In genomic region chr9:121671612-121672155, GRCh38 we compare ENCODE assay signal across 3 cellular contexts.
A peak's percentile ranks its signal among the peaks of the same experiment; 100 is the strongest.
TF ChIP-seq lines count a peak whose summit lies in the region.

No MANE protein-coding gene starts in this region.

TF ChIP-seq in HEK293, 187 proteins besides CTCF, POLR2A, EP300 and RAD21:
- no peak for TF ChIP-seq ZBTB17 (tag by site-specific recombination; IDR thresholded peaks at IDR 0.05)
- peak; percentile 91 for TF ChIP-seq MZF1 (tag by site-specific recombination; IDR thresholded peaks at IDR 0.05; ENCODE audit: borderline replicate concordance)

TF ChIP-seq in WTC11, 78 proteins besides CTCF, POLR2A, EP300 and RAD21:
- TF ChIP-seq ZNF423 (CRISPR knock-in tag; IDR thresholded peaks at IDR 0.05) (no peak), NR1H2 (CRISPR knock-in tag; IDR thresholded peaks at IDR 0.05) (no peak), ETV6 (CRISPR knock-in tag; IDR thresholded peaks at IDR 0.05) (no peak), ZNF396 (CRISPR knock-in tag; IDR thresholded peaks at IDR 0.05; ENCODE audit: borderline replicate concordance) (no peak), HMGXB4 (CRISPR knock-in tag; IDR thresholded peaks at IDR 0.05) (no peak), JUN (CRISPR knock-in tag; IDR thresholded peaks at IDR 0.05) (no peak), SP1 (CRISPR knock-in tag; conservative IDR thresholded peaks at IDR 0.05) (no peak), ZNF219 (CRISPR knock-in tag; IDR thresholded peaks at IDR 0.05; ENCODE audit: borderline replicate concordance) (no peak), ZNF416 (CRISPR knock-in tag; IDR thresholded peaks at IDR 0.05) (no peak), TP53 (CRISPR knock-in tag; IDR thresholded peaks at IDR 0.05) (no peak), NFE2L1 (CRISPR knock-in tag; IDR thresholded peaks at IDR 0.05) (no peak), ERG (CRISPR knock-in tag; IDR thresholded peaks at IDR 0.05) (no peak), RORB (CRISPR knock-in tag; IDR thresholded peaks at IDR 0.05) (no peak)
- TF ChIP-seq, protein P1, sequence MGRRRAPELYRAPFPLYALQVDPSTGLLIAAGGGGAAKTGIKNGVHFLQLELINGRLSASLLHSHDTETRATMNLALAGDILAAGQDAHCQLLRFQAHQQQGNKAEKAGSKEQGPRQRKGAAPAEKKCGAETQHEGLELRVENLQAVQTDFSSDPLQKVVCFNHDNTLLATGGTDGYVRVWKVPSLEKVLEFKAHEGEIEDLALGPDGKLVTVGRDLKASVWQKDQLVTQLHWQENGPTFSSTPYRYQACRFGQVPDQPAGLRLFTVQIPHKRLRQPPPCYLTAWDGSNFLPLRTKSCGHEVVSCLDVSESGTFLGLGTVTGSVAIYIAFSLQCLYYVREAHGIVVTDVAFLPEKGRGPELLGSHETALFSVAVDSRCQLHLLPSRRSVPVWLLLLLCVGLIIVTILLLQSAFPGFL (CRISPR knock-in tag; IDR thresholded peaks at IDR 0.05; ENCODE audit: borderline replicate concordance) = no peak
TF ChIP-seq in WTC11: peak in this region for 0.

TF ChIP-seq in GM12891, 5 proteins besides CTCF, POLR2A, EP300 and RAD21:
- TF ChIP-seq TAF1 (IDR thresholded peaks at IDR 0.05; ENCODE audit: low read depth, low read length) (no peak), SPI1 (IDR thresholded peaks at IDR 0.05; ENCODE audit: low read depth, low read length) (no peak), PAX5 (IDR thresholded peaks at IDR 0.05; ENCODE audit: insufficient read depth, low read length, severe bottlenecking) (no peak), POLR2AphosphoS5 (IDR thresholded peaks at IDR 0.05; ENCODE audit: low read depth, low read length) (no peak), POU2F2 (IDR thresholded peaks at IDR 0.05; ENCODE audit: low read depth, low read length) (no peak)
TF ChIP-seq in GM12891: peak in this region for 0.
